8 cellular contexts compared by ENCODE assay signal in the genomic region with DNA sequence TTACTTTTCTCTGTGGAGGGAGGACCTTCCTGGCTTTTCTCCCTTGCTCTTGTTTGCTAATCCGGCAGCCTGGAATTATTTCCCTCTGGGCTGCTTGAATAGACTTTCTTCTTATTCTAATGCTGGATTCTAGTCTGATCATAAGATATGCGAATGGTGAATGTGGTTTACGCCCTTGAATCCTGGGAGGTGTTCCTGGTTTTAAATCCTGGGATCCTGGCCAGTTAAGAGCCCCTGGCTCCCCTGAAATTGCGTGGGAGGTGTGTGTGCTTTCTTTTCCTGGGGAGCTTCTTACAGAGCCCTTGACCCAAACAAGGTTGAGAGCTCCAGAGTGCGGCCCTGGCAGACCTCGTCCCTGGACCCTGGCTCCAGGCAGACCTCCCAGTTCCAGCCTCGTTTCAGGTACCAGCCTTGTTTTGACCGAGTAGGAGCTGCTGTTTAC. TPM values are rescaled to one million over a fixed set of nuclear protein-coding genes. Genes with fewer than 3 reads are reported as not detected.
DNase-seq lines count a peak whose midpoint lies in the region; ATAC-seq and TF ChIP-seq lines count a peak whose summit lies in the region.

No MANE protein-coding gene starts in this region.

- ATAC-seq in HG02623 (IDR thresholded peaks at IDR 0.05; ENCODE audit: unreplicated experiment) (no peak), HG02571 (IDR thresholded peaks at IDR 0.05; ENCODE audit: unreplicated experiment) (no peak)

- H3K23ac ChIP-seq in H9 (ENCODE audit: insufficient read length, low read depth, low read length): no peak overlapping the region

- H3K4me3 Mint-ChIP-seq in H9: peak overlapping the region; percentile 88 to 89
- no peak overlapping the region for H3K4me3 Mint-ChIP-seq in activated naive CD4-positive, alpha-beta T cell treated with anti-CD3 and anti-CD28 coated beads for 36 hours

- no peaks in the 10 kb centered on the region for H3K36me3 ChIP-seq in sigmoid colon

- no peak overlapping the region for H4K91ac ChIP-seq in H9 (ENCODE audit: insufficient read length, low read depth, low read length)

- H2BK12ac ChIP-seq in H9 (ENCODE audit: insufficient read length, low read depth, low read length): no peak overlapping the region

- H3K27ac Mint-ChIP-seq in H9: peak overlapping the region; percentile 95 to 98 (median 98); a peak in 6 of 7 replicates
- no peak overlapping the region for H3K27ac Mint-ChIP-seq in activated naive CD4-positive, alpha-beta T cell treated with anti-CD3 and anti-CD28 coated beads for 36 hours

- no peak overlapping the region for H3K9ac ChIP-seq in H9 (ENCODE audit: extremely low read depth, insufficient read length, low read length)

- H2BK5ac ChIP-seq in H9 (ENCODE audit: insufficient read length, low read length): no peak overlapping the region

- peak overlapping the region; percentile 72 for H3K4me2 ChIP-seq in H9 (ENCODE audit: insufficient read depth, insufficient read length, low read length)

- no peak overlapping the region for H2AK5ac ChIP-seq in H9 (ENCODE audit: insufficient read length, low read length)

- H3K27me3 ChIP-seq in H9 (ENCODE audit: insufficient read depth, low read length) (no peaks in the 10 kb centered on the region; the same call in 1 of the 2 replicates), sigmoid colon (no peaks in the 10 kb centered on the region)

- H3K4me3 ChIP-seq in astrocyte of the cerebellum (ENCODE audit: low read depth, low read length): peak overlapping the region; percentile 92
- H3K4me3 ChIP-seq in sigmoid colon: peak overlapping the region in 2 of 4 donors; percentile 88 to 97

- H2BK20ac ChIP-seq in H9 (ENCODE audit: low read depth, low read length, poor library complexity, severe bottlenecking): no peak overlapping the region

- H4K20me1 ChIP-seq in H9 (ENCODE audit: control insufficient read depth, insufficient read depth, insufficient read length): no peaks in the 10 kb centered on the region

- TF ChIP-seq POLR2A in sigmoid colon (IDR thresholded peaks at IDR 0.05): no peak

- H3K27ac ChIP-seq in H9 (ENCODE audit: insufficient read length, low read depth, low read length) (no peak overlapping the region), sigmoid colon (peak overlapping the region; percentile 77 to 84 (median 82))

- H3K4me1 ChIP-seq in H9 (ENCODE audit: insufficient read depth, low read length): peaks cover 17% of the 10 kb centered on the region
- H3K4me1 ChIP-seq in sigmoid colon: peaks cover 0 to 65% (median 43%) of the 10 kb centered on the region in 4 donors

- H3K4me1 Mint-ChIP-seq in H9: peaks cover 74 to 78% of the 10 kb centered on the region in 2 experiments
- peaks cover 7% of the 10 kb centered on the region for H3K4me1 Mint-ChIP-seq in activated naive CD4-positive, alpha-beta T cell treated with anti-CD3 and anti-CD28 coated beads for 36 hours (ENCODE audit: low read depth)

- no peak overlapping the region for H4K8ac ChIP-seq in H9 (replicated peaks; ENCODE audit: insufficient read length, low read depth, low read length)

- H3K23me2 ChIP-seq in H9 (ENCODE audit: insufficient read length, low read depth, low read length, poor library complexity, severe bottlenecking): peaks cover 32% of the 10 kb centered on the region

- DNase-seq in H9: no peak
- no peak for DNase-seq in astrocyte of the cerebellum (ENCODE audit: low read depth)
- peak; percentile 52 for DNase-seq in iris pigment epithelial cell (ENCODE audit: low read depth)
- peak; percentile 49 for DNase-seq in sigmoid colon
- no peak for DNase-seq in activated naive CD4-positive, alpha-beta T cell treated with anti-CD3 and anti-CD28 coated beads for 36 hours
- no peak for DNase-seq in NCI-H510A (lab: John Stamatoyannopoulos, UW)

- no peak overlapping the region for H3K18ac ChIP-seq in H9 (ENCODE audit: insufficient read length, low read depth, low read length)

- peaks cover 2 to 19% (median 16%) of the 10 kb centered on the region in 3 experiments; a peak in 5 of 7 replicates for H3K36me3 Mint-ChIP-seq in H9 (ENCODE audit: insufficient read depth in 1 of 3, low read depth in 3 of 3)
- no peaks in the 10 kb centered on the region for H3K36me3 Mint-ChIP-seq in activated naive CD4-positive, alpha-beta T cell treated with anti-CD3 and anti-CD28 coated beads for 36 hours (ENCODE audit: low read depth)

- H3K79me2 ChIP-seq in H9 (ENCODE audit: insufficient read depth, low read length): peaks cover 35% of the 10 kb centered on the region; the same call in 1 of the 2 replicates

- WGBS in H9 (ENCODE audit: extremely low coverage, insufficient read length, low lambda C conversion rate): no CpG with 5 or more reads among the region's 8 CpGs
- WGBS in sigmoid colon, 2 donors: 16 to 61% methylated on average over 8 of the region's 8 CpGs

- in situ Hi-C loops in astrocyte of the cerebellum (cut with HindIII; ENCODE audit: low sequenced_read_pairs): loop anchor here (25.0 kb wide), 2 partner anchors 267 to 392 kb away; no protein-coding TSS in a partner anchor

- intact Hi-C loops in sigmoid colon (cut with DNase I): loop anchor here (5.0 kb wide), 1 partner anchor 538 kb away; a partner anchor contains a TSS
- intact Hi-C loops in activated naive CD4-positive, alpha-beta T cell treated with anti-CD3 and anti-CD28 coated beads for 36 hours (cut with micrococcal nuclease): no loop called here

- H3K56ac ChIP-seq in H9 (ENCODE audit: insufficient read length, low read depth, low read length): no peak overlapping the region

- H3K9me3 ChIP-seq in H9 (ENCODE audit: control insufficient read depth, low read depth, low read length): no peaks in the 10 kb centered on the region
- H3K9me3 ChIP-seq in sigmoid colon: no peaks in the 10 kb centered on the region

- no peak for TF ChIP-seq EP300 in sigmoid colon (IDR thresholded peaks at IDR 0.05)

- H4K5ac ChIP-seq in H9 (ENCODE audit: insufficient read length, low read depth, low read length): no peak overlapping the region

- no peaks in the 10 kb centered on the region for H3K9me3 Mint-ChIP-seq in H9
- no peaks in the 10 kb centered on the region for H3K9me3 Mint-ChIP-seq in activated naive CD4-positive, alpha-beta T cell treated with anti-CD3 and anti-CD28 coated beads for 36 hours

- no peak overlapping the region for H2BK15ac ChIP-seq in H9 (ENCODE audit: low read depth, low read length)

- no peak overlapping the region for H2AFZ ChIP-seq in H9 (ENCODE audit: low read length)

- no peak overlapping the region for H3T11ph ChIP-seq in H9 (ENCODE audit: low read length)

- CTCF ChIA-PET in activated naive CD4-positive, alpha-beta T cell treated with anti-CD3 and anti-CD28 coated beads for 36 hours (lab: Charles Lee): interaction anchor here (1.0 kb wide), 1 partner anchor 72 kb away, joined by 7 read pairs; no protein-coding TSS in a partner anchor

- peak overlapping the region; percentile 31; the same call in 1 of the 2 replicates for H3K14ac ChIP-seq in H9 (ENCODE audit: insufficient read depth, low read length)

- H3K27me3 Mint-ChIP-seq in H9 (ENCODE audit: low read depth): peaks cover 12% of the 10 kb centered on the region
- H3K27me3 Mint-ChIP-seq in activated naive CD4-positive, alpha-beta T cell treated with anti-CD3 and anti-CD28 coated beads for 36 hours (ENCODE audit: low read depth): peaks cover 44% of the 10 kb centered on the region

- TF ChIP-seq CTCF in H9 (conservative IDR thresholded peaks at IDR 0.05) (no peak), astrocyte of the cerebellum (IDR thresholded peaks at IDR 0.05; ENCODE audit: low read depth, low read length, missing control alignments) (no peak), sigmoid colon (IDR thresholded peaks at IDR 0.05) (no peak)

- no peak overlapping the region for H2BK120ac ChIP-seq in H9 (ENCODE audit: low read depth, low read length, poor library complexity, severe bottlenecking)

- peaks cover 14% of the 10 kb centered on the region for H3K79me1 ChIP-seq in H9 (ENCODE audit: insufficient read depth, low read depth, low read length, poor library complexity, severe bottlenecking)

- no peak overlapping the region for H3K4ac ChIP-seq in H9 (ENCODE audit: low read depth, low read length)

RNA-seq across cellular contexts. Expression of a gene that starts 2.8 kb away (rescaled TPM):
- 88.5 and 93.8 TPM in 2 replicates for total RNA-seq in H9 (2021)
- total RNA-seq in sigmoid colon: 10 to 100 TPM; 11.4 to 22.8 (median 19.1) TPM
- 10 to 100 TPM in 1 of 3 donors, 1 to 10 TPM in 2; 4.8 to 14.0 (median 7.2) TPM for polyA plus RNA-seq in sigmoid colon
- total RNA-seq in activated naive CD4-positive, alpha-beta T cell treated with anti-CD3 and anti-CD28 coated beads for 36 hours: under 1 TPM; 0.42 to 0.64 TPM

Comparison
In these comparisons a context has a peak if more than half of its experiments do, and no peak if none do; other contexts are left out.
1. DNase-seq: peak in iris pigment epithelial cell (single experiment) and sigmoid colon (single experiment); none in H9 (single experiment), astrocyte of the cerebellum (single experiment), activated naive CD4-positive, alpha-beta T cell treated with anti-CD3 and anti-CD28 coated beads for 36 hours (single experiment) and NCI-H510A (single experiment).
2. RNA of a gene that starts 2.8 kb away (total RNA-seq): 88.5 to 93.8 TPM in H9 and 11.4 to 22.8 TPM in sigmoid colon; 0.42 to 0.64 TPM in activated naive CD4-positive, alpha-beta T cell treated with anti-CD3 and anti-CD28 coated beads for 36 hours; every median in the first group is over 4 times any median in the second.